18 cellular contexts compared by ENCODE assay signal in genomic region chr4:87947381-87948160, GRCh38. TPM values are rescaled to one million over a fixed set of nuclear protein-coding genes. Genes with fewer than 3 reads are reported as not detected.
A peak's percentile ranks its signal among the peaks of the same experiment; 100 is the strongest.
DNase-seq lines count a peak whose midpoint lies in the region; ATAC-seq, FAIRE-seq and TF ChIP-seq lines count a peak whose summit lies in the region.
"Had no signal": no experiment of that assay in that cellular context is flagged by ENCODE, and none has a peak within 500 bp of the region (broad histone marks: within the 10 kb centered on the region; RNA-seq: fewer than 3 reads in every experiment).

No MANE protein-coding gene starts in this region.

- H3K4me3 ChIP-seq in HEK293 (ENCODE audit: low read depth, low read length) (no peak overlapping the region), H1 (ENCODE audit: extremely low read depth in 1 of 4, insufficient read depth in 2 of 4, low read depth in 3 of 4, low read length in 4 of 4) (no peak overlapping the region)
- H3K4me3 ChIP-seq: A549, GM23338 had no signal

- H3K27me3 ChIP-seq in H1 (replicated peaks in 1 of 4; ENCODE audit: control insufficient read depth in 3 of 4, extremely low read depth in 1 of 4, insufficient read depth in 3 of 4, low read length in 3 of 4) = no peaks in the 10 kb centered on the region; a peak in 1 of 7 replicates

- H3K4me3 Mint-ChIP-seq in naive thymus-derived CD8-positive, alpha-beta T cell = no peak overlapping the region
- H3K4me3 Mint-ChIP-seq: CD14-positive monocyte; CD8-positive, alpha-beta T cell; GM23338; H9 had no signal

- no peaks in the 10 kb centered on the region for H3K79me1 ChIP-seq in H1 (ENCODE audit: low read depth, low read length)

- no peak overlapping the region for H3K56ac ChIP-seq in H1 (replicated peaks; ENCODE audit: insufficient read length, low read depth, low read length)

- no peak overlapping the region for H3K18ac ChIP-seq in H1 (ENCODE audit: extremely low read depth, low read length)

- DNase-seq in NCI-H524 treated with DMSO at 0.1 percent for 48 hours (lab: John Stamatoyannopoulos, UW) (peak; percentile 51), H1 (ENCODE audit: low read depth in 1 of 2, low spot score in 2 of 2) (no peak), cortex of kidney (lab: John Stamatoyannopoulos, UW) (no peak), D341Med (ENCODE audit: low spot score) (no peak), T-helper 1 cell (no peak)
- no peak for DNase-seq in naive thymus-derived CD8-positive, alpha-beta T cell
- DNase-seq: BE2C; CD8-positive, alpha-beta T cell; COR-L47; DND-41; H9 had no signal

- H2BK120ac ChIP-seq in H1 (replicated peaks; ENCODE audit: low read depth, low read length) = no peak overlapping the region

- H3K14ac ChIP-seq in H1 (ENCODE audit: insufficient read length) = no peak overlapping the region

- no peaks in the 10 kb centered on the region for H3K79me2 ChIP-seq in H1 (ENCODE audit: control insufficient read depth in 1 of 2, insufficient read depth in 2 of 2, low read length in 2 of 2)

- ATAC-seq in naive thymus-derived CD8-positive, alpha-beta T cell = no peak
- ATAC-seq: A549; CD8-positive, alpha-beta T cell; GM23338; HepG2 had no signal

- H2BK20ac ChIP-seq in H1 (ENCODE audit: low read length) = no peak overlapping the region

- no peak overlapping the region for H4K5ac ChIP-seq in H1 (ENCODE audit: insufficient read length, low read depth, low read length)

- no peak for TF ChIP-seq CTCF in HEK293 (tag by site-specific recombination; IDR thresholded peaks at IDR 0.05)
- no peak for TF ChIP-seq CTCF in H1 (IDR thresholded peaks at IDR 0.05; ENCODE audit: control extremely low read depth in 1 of 3, insufficient read depth in 1 of 3, low read depth in 1 of 3, low read length in 3 of 3)

- no peaks in the 10 kb centered on the region for H3K36me3 Mint-ChIP-seq in naive thymus-derived CD8-positive, alpha-beta T cell
- H3K36me3 Mint-ChIP-seq: CD14-positive monocyte; CD8-positive, alpha-beta T cell had no signal

- TF ChIP-seq EP300 in H1 (IDR thresholded peaks at IDR 0.05; ENCODE audit: borderline replicate concordance in 1 of 2, low read depth in 2 of 2, low read length in 2 of 2) = no peak

- H3K23me2 ChIP-seq in H1 (ENCODE audit: low read depth, low read length) = no peaks in the 10 kb centered on the region

- no peak overlapping the region for H4K91ac ChIP-seq in H1 (replicated peaks; ENCODE audit: insufficient read length, low read length)

- no peaks in the 10 kb centered on the region; the same call in 1 of the 2 replicates for H3K4me1 ChIP-seq in HEK293 (ENCODE audit: control insufficient read depth, insufficient read depth, low read length)
- H3K4me1 ChIP-seq in H1 (replicated peaks in 1 of 4; ENCODE audit: control insufficient read depth in 3 of 4, insufficient read depth in 4 of 4, low read length in 3 of 4) = peaks cover 0 to 4% (median 1%) of the 10 kb centered on the region in 4 experiments; a peak in 5 of 7 replicates
- H3K4me1 ChIP-seq: BE2C had no signal

- H3K36me3 ChIP-seq in HEK293 (ENCODE audit: control insufficient read depth in 2 of 2, insufficient read depth in 1 of 2, low read length in 2 of 2) (no peaks in the 10 kb centered on the region), H1 (ENCODE audit: control insufficient read depth in 2 of 4, insufficient read depth in 4 of 4, low read length in 3 of 4) (no peaks in the 10 kb centered on the region; a peak in 1 of 8 replicates)
- H3K36me3 ChIP-seq: BE2C had no signal

- no peaks in the 10 kb centered on the region for H4K20me1 ChIP-seq in H1 (replicated peaks in 1 of 2; ENCODE audit: control insufficient read depth in 1 of 2, insufficient read depth in 2 of 2, low read length in 2 of 2)

- H3K27ac ChIP-seq in HEK293 (ENCODE audit: extremely low read depth, low read depth, low read length) (no peak overlapping the region), H1 (ENCODE audit: low read depth, low read length) (no peak overlapping the region)
- H3K27ac ChIP-seq: A549 had no signal

- H3K4ac ChIP-seq in H1 (replicated peaks; ENCODE audit: insufficient read length, low read depth, low read length) = no peak overlapping the region

- no peak overlapping the region for H3K4me2 ChIP-seq in H1 (ENCODE audit: insufficient read depth in 1 of 2, low read depth in 2 of 2, low read length in 2 of 2)
- H3K4me2 ChIP-seq: A549, GM23338 had no signal

- H3K27me3 Mint-ChIP-seq in naive thymus-derived CD8-positive, alpha-beta T cell = peaks cover 1 to 11% (median 7%) of the 10 kb centered on the region in 5 donors

- POLR2A ChIA-PET in HEK293 (lab: Yijun Ruan, JAX) (no interaction called here), H1 (lab: Charles Lee; ENCODE audit: partially characterized antibody) (interaction anchor here (0.8 to 1.2 kb wide), 7 partner anchors 10 to 84 kb away, joined by 3 to 5 read pairs (median 4); no protein-coding TSS in a partner anchor)
- POLR2A ChIA-PET in naive thymus-derived CD8-positive, alpha-beta T cell (lab: Charles Lee) = no interaction called here

- peak overlapping the region; percentile 63; the same call in 1 of the 2 replicates for H2BK15ac ChIP-seq in H1 (ENCODE audit: low read length)

- H3K9ac ChIP-seq in H1 (replicated peaks in 1 of 4; ENCODE audit: extremely low read depth in 1 of 4, low read depth in 3 of 4, low read length in 3 of 4) = no peak overlapping the region

- H2BK5ac ChIP-seq in H1 (ENCODE audit: low read depth, low read length) = no peak overlapping the region

- H2AFZ ChIP-seq in H1 (ENCODE audit: low read length) = no peak overlapping the region
- H2AFZ ChIP-seq: GM23338 had no signal

- no peak overlapping the region for H3K27ac Mint-ChIP-seq in naive thymus-derived CD8-positive, alpha-beta T cell
- H3K27ac Mint-ChIP-seq: CD8-positive, alpha-beta T cell; GM23338; H9 had no signal

- no peaks in the 10 kb centered on the region for H3K4me1 Mint-ChIP-seq in naive thymus-derived CD8-positive, alpha-beta T cell

- no peak for FAIRE-seq in H1 (lab: Jason Lieb, UNC)
- FAIRE-seq: A549, GM12891, HepG2, HTR-8/SVneo had no signal

- no peaks in the 10 kb centered on the region for H3K9me3 Mint-ChIP-seq in naive thymus-derived CD8-positive, alpha-beta T cell
- H3K9me3 Mint-ChIP-seq: CD8-positive, alpha-beta T cell; GM23338 had no signal

- TF ChIP-seq POLR2A in H1 (IDR thresholded peaks at IDR 0.05; ENCODE audit: control extremely low read depth in 1 of 2, low read depth in 2 of 2, low read length in 2 of 2) = peak; percentile 39 to 60; a peak in 2 of 3 replicates

- H3K9me3 ChIP-seq in HEK293 (ENCODE audit: control insufficient read depth, insufficient read depth, low read depth, low read length) (no peaks in the 10 kb centered on the region), H1 (ENCODE audit: insufficient read depth in 2 of 2, low read depth in 1 of 2, low read length in 1 of 2) (peaks cover 0 to 4% of the 10 kb centered on the region in 2 experiments; a peak in 1 of 4 replicates)
- H3K9me3 ChIP-seq: A549, BE2C had no signal

- no peak overlapping the region for H4K8ac ChIP-seq in H1 (ENCODE audit: extremely low read depth, insufficient read depth, low read length)

- H2AK5ac ChIP-seq in H1 (ENCODE audit: low read depth, low read length) = no peak overlapping the region

- WGBS in H1 (ENCODE audit: extremely low coverage in 1 of 2, insufficient coverage in 1 of 2, insufficient read length in 1 of 2, insufficient replicate concordance in 2 of 2, low coverage in 1 of 2, low lambda C conversion rate in 2 of 2, missing lambda C conversion rate in 1 of 2), 2 experiments = 81% methylated on average over 6 of the region's 6 CpGs; no CpG with 5 or more reads in 1 of the 2 experiments

- 0 out of 2 replicates have a peak overlapping the region, but pooled peaks have one; percentile 10 for H2BK12ac ChIP-seq in H1 (ENCODE audit: low read depth, low read length)

- no peak overlapping the region for H3K23ac ChIP-seq in H1 (ENCODE audit: insufficient read length)

- TF ChIP-seq RAD21 in H1 (IDR thresholded peaks at IDR 0.05 in 1 of 2, conservative IDR thresholded peaks at IDR 0.05 in 1 of 2; ENCODE audit: low read depth in 2 of 2, low read length in 2 of 2) = no peak

- CTCF ChIA-PET in HEK293 (lab: Yijun Ruan, JAX) (interaction anchor here (0.6 kb wide), 1 partner anchor 95 kb away, joined by 3 read pairs; no protein-coding TSS in a partner anchor), H1 (lab: Charles Lee; ENCODE audit: partially characterized antibody) (interaction anchor here (0.6 to 1.6 kb wide), 4 partner anchors 74 to 383 kb away, joined by 3 to 4 read pairs (median 4); no protein-coding TSS in a partner anchor)

RNA-seq across cellular contexts. Expression of gene SPP1, which starts 27.9 kb away (rescaled TPM):
- 22.3 and 26.5 TPM in 2 replicates for total RNA-seq in H1 (2021; fragmentation: NEBNext Ultra II Directional; extraction: Animal tissue kit (Norgen Biotek cat#: 25700))
- 10.1 and 13.7 TPM in 2 replicates for polyA plus RNA-seq in H1 (2011; rRNA removed)
- polyA plus RNA-seq in H1 (2011; cell fraction: cytosol; rRNA removed) = 13.1 TPM
- polyA plus RNA-seq in H1 (2011; cell fraction: nucleus; rRNA removed) = 18.0 TPM
- 10.5 to 20.8 TPM (median 13.8 TPM) in 4 replicates for polyA plus RNA-seq in H1 (2012, experiment 1 of 2)
- polyA plus RNA-seq in H1 (2012, experiment 2 of 2) = 1.6 TPM
- 85.8 TPM for polyA plus RNA-seq in H1 (2013, experiment 1 of 2)
- polyA plus RNA-seq in H1 (2013, experiment 2 of 2) = 106 TPM
- polyA minus RNA-seq in H1 (2011; rRNA and poly(A)+ RNA removed) = 19.6 and 21.0 TPM in 2 replicates
- polyA minus RNA-seq in H1 (2011; cell fraction: cytosol; rRNA and poly(A)+ RNA removed) = 5.9 TPM
- polyA minus RNA-seq in H1 (2011; cell fraction: nucleus; rRNA and poly(A)+ RNA removed) = 7.3 TPM
- 1 to 10 TPM; 6.7 to 8.7 TPM for total RNA-seq in naive thymus-derived CD8-positive, alpha-beta T cell
- polyA plus RNA-seq in naive thymus-derived CD8-positive, alpha-beta T cell = not detected
- total RNA-seq: CD8-positive, alpha-beta T cell had no signal
- polyA plus RNA-seq: CD14-positive monocyte had no signal

RNA-seq across cellular contexts. Expression of gene PKD2, which starts 59.9 kb away (rescaled TPM):
- 29.4 and 32.0 TPM in 2 replicates for total RNA-seq in H1 (2021; fragmentation: NEBNext Ultra II Directional; extraction: Animal tissue kit (Norgen Biotek cat#: 25700))
- polyA plus RNA-seq in H1 (2011; rRNA removed) = 10.4 and 16.0 TPM in 2 replicates
- 28.6 TPM for polyA plus RNA-seq in H1 (2011; cell fraction: cytosol; rRNA removed)
- 18.6 TPM for polyA plus RNA-seq in H1 (2011; cell fraction: nucleus; rRNA removed)
- 34.6 to 43.2 TPM (median 39.0 TPM) in 4 replicates for polyA plus RNA-seq in H1 (2012, experiment 1 of 2)
- polyA plus RNA-seq in H1 (2012, experiment 2 of 2) = 2.2 TPM
- polyA plus RNA-seq in H1 (2013, experiment 1 of 2) = 28.4 TPM
- 28.6 TPM for polyA plus RNA-seq in H1 (2013, experiment 2 of 2)
- polyA minus RNA-seq in H1 (2011; rRNA and poly(A)+ RNA removed) = 41.7 and 57.9 TPM in 2 replicates
- 19.6 TPM for polyA minus RNA-seq in H1 (2011; cell fraction: cytosol; rRNA and poly(A)+ RNA removed)
- 56.0 TPM for polyA minus RNA-seq in H1 (2011; cell fraction: nucleus; rRNA and poly(A)+ RNA removed)
- 1 to 10 TPM; 8.6 to 9.6 TPM for total RNA-seq in naive thymus-derived CD8-positive, alpha-beta T cell
- polyA plus RNA-seq in naive thymus-derived CD8-positive, alpha-beta T cell = 1 to 10 TPM; 1.4 to 5.8 (median 2.2) TPM
